In the genomic region with DNA sequence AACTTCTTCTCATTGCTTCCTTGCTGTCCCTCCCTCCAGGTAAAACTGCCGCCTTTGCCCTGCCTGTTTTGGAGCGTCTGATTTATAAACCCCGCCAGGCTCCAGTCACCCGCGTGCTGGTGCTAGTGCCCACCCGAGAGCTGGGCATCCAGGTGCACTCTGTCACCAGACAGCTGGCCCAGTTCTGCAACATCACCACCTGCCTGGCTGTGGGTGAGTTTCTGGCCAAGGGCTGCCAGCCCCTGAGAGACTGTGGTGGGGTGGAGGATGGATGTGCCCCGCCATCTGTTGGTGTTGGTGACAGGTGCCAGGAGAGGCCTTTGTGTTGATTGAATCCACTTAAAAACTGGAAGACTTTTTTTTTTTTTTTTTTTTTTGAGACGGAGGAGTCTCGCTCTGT, we compare ENCODE assay signal across 24 cellular contexts. TPM values are rescaled to one million over a fixed set of nuclear protein-coding genes. Genes with fewer than 3 reads are reported as not detected.
DNase-seq lines count a peak whose midpoint lies in the region; ATAC-seq lines count a peak whose summit lies in the region.
"Had no signal": no experiment of that assay in that cellular context is flagged by ENCODE, and none has a peak within 500 bp of the region (broad histone marks: within the 10 kb centered on the region; RNA-seq: fewer than 3 reads in every experiment).

No MANE protein-coding gene starts in this region.

- in situ Hi-C loops in GM23248 (cut with MboI) = no loop called here

- 86 to 94% methylated on average over 8 to 9 of the region's 9 CpGs for WGBS in GM23248 (ENCODE audit: low coverage in 1 of 2, low lambda C conversion rate in 2 of 2, missing lambda C conversion rate in 2 of 2), 2 experiments

- H3K4me3 Mint-ChIP-seq in T-helper 17 cell = no peak overlapping the region
- H3K4me3 Mint-ChIP-seq: activated CD4-positive, alpha-beta memory T cell treated with anti-CD3 and anti-CD28 coated beads, Interleukin-2, amount 10 ng/mL, durations not matched to agents 7 days and 5 days; immature natural killer cell; mesothelial cell of epicardium; T-helper 2 cell treated with Interferon-gamma antibody and Interleukin-4, amounts not matched to agents 5 μg/mL and 100 μg/mL, for 36 hours had no signal

- no peak overlapping the region for H3K27ac ChIP-seq in GM23248
- H3K27ac ChIP-seq: left ventricle myocardium inferior, transverse colon, WERI-Rb-1 had no signal

- H4K20me1 ChIP-seq in GM23248 (ENCODE audit: insufficient read depth) = no peaks in the 10 kb centered on the region

- no peak overlapping the region for H3K4me3 ChIP-seq in GM23248
- H3K4me3 ChIP-seq: left ventricle myocardium inferior, transverse colon had no signal

- H3K27me3 ChIP-seq in GM23248 (replicated peaks; ENCODE audit: insufficient read depth) = no peaks in the 10 kb centered on the region
- H3K27me3 ChIP-seq: transverse colon had no signal

- H3K9ac ChIP-seq in GM23248 = no peak overlapping the region
- H3K9ac ChIP-seq: SK-N-SH had no signal

- H3K27me3 Mint-ChIP-seq in T-helper 17 cell = no peaks in the 10 kb centered on the region
- H3K27me3 Mint-ChIP-seq: activated CD4-positive, alpha-beta memory T cell treated with anti-CD3 and anti-CD28 coated beads, Interleukin-2, amount 10 ng/mL, durations not matched to agents 7 days and 5 days had no signal

- no peaks in the 10 kb centered on the region for H3K9me2 ChIP-seq in GM23248 (ENCODE audit: insufficient read depth)
- H3K9me2 ChIP-seq: SK-N-SH had no signal

- H3K79me2 ChIP-seq in GM23248 (ENCODE audit: insufficient read depth) = no peaks in the 10 kb centered on the region

- no peaks in the 10 kb centered on the region for H3K9me3 ChIP-seq in T-helper 17 cell (ENCODE audit: control insufficient read depth, low read length, poor library complexity, severe bottlenecking)
- H3K9me3 ChIP-seq in GM23248 (ENCODE audit: low read depth) = no peaks in the 10 kb centered on the region
- H3K9me3 ChIP-seq: left ventricle myocardium inferior, SK-N-SH, transverse colon had no signal

- peaks cover 10% of the 10 kb centered on the region for H3K36me3 Mint-ChIP-seq in T-helper 17 cell (ENCODE audit: low read depth)

- peaks cover 4% of the 10 kb centered on the region for H3K4me1 Mint-ChIP-seq in T-helper 17 cell
- H3K4me1 Mint-ChIP-seq: activated CD4-positive, alpha-beta memory T cell treated with anti-CD3 and anti-CD28 coated beads, Interleukin-2, amount 10 ng/mL, durations not matched to agents 7 days and 5 days; immature natural killer cell had no signal

- no peak for ATAC-seq in T-helper 17 cell
- ATAC-seq in GM21423 (IDR thresholded peaks at IDR 0.05; ENCODE audit: unreplicated experiment) = no peak
- ATAC-seq: HCT116 had no signal

- peaks cover 6% of the 10 kb centered on the region for H3K4me1 ChIP-seq in GM23248 (ENCODE audit: insufficient read depth)
- H3K4me1 ChIP-seq: left ventricle myocardium inferior, transverse colon had no signal

- H3K27ac Mint-ChIP-seq in T-helper 17 cell = peak overlapping the region; percentile 49
- H3K27ac Mint-ChIP-seq: activated CD4-positive, alpha-beta memory T cell treated with anti-CD3 and anti-CD28 coated beads, Interleukin-2, amount 10 ng/mL, durations not matched to agents 7 days and 5 days; T-helper 2 cell treated with Interferon-gamma antibody and Interleukin-4, amounts not matched to agents 5 μg/mL and 100 μg/mL, for 36 hours had no signal

- H3F3A ChIP-seq in GM23248 (ENCODE audit: insufficient read depth) = no peaks in the 10 kb centered on the region

- H2AFZ ChIP-seq in GM23248 = no peak overlapping the region

- H3K4me2 ChIP-seq in GM23248 (ENCODE audit: unreplicated experiment) = no peak overlapping the region
- H3K4me2 ChIP-seq: SK-N-SH had no signal

- peak; percentile 82 for DNase-seq in COLO668 (lab: John Stamatoyannopoulos, UW; ENCODE audit: unreplicated experiment)
- DNase-seq in NCI-H1092 (lab: John Stamatoyannopoulos, UW) = peak; percentile 25
- peak; percentile 99 for DNase-seq in NCI-H2171 treated with DMSO at 0.1 percent for 48 hours (lab: John Stamatoyannopoulos, UW)
- DNase-seq in T-helper 17 cell = no peak
- no peak for DNase-seq in stimulated activated CD4-positive, alpha-beta T cell treated with anti-CD3 and anti-CD28 coated beads, Interleukin-4, amount 100 ng/mL, for 1 hour
- no peak for DNase-seq in activated CD4-positive, alpha-beta T cell treated with anti-CD3 and anti-CD28 coated beads, Interleukin-2, amount 50 U/mL, for 4 hours
- DNase-seq in GM23248 = no peak
- DNase-seq: activated CD4-positive, alpha-beta memory T cell treated with anti-CD3 and anti-CD28 coated beads, Interleukin-2, amount 10 ng/mL, durations not matched to agents 7 days and 5 days; activated naive CD4-positive, alpha-beta T cell treated with Interleukin-2 at 50 U/mL for 16 hours; activated T-cell treated with anti-CD3 and anti-CD28 coated beads, Interleukin-2, amount 50 U/mL, for 1 hour; DMS79; foreskin fibroblast; immature natural killer cell; left ventricle myocardium inferior; NCI-H1436 treated with DMSO at 0.1 percent for 48 hours; NCI-H748 treated with DMSO at 0.1 percent for 48 hours; SK-N-SH; stimulated activated naive CD4-positive, alpha-beta T cell; transverse colon; WERI-Rb-1 had no signal

- H3K36me3 ChIP-seq in GM23248 (ENCODE audit: low read depth) = peaks cover 42% of the 10 kb centered on the region

RNA-seq across cellular contexts. Expression of a gene that starts 9.5 kb away (rescaled TPM):
- total RNA-seq in T-helper 17 cell = 10 to 100 TPM; 84.1 to 87.5 TPM
- 24.2 and 25.3 TPM in 2 replicates for total RNA-seq in GM23248 (2014; rRNA removed; shearing (Covaris generic))
- 35.6 and 36.3 TPM in 2 replicates for polyA plus RNA-seq in GM23248 (2016; fragmentation: Nextera tagmentation; extraction: Ambion mirVana)

RNA-seq across cellular contexts. Expression of a gene that starts 40.5 kb away (rescaled TPM):
- total RNA-seq in T-helper 17 cell = 10 to 100 TPM; 45.6 to 62.5 TPM
- total RNA-seq in GM23248 (2014; rRNA removed; shearing (Covaris generic)) = 49.1 and 59.4 TPM in 2 replicates
- polyA plus RNA-seq in GM23248 (2016; fragmentation: Nextera tagmentation; extraction: Ambion mirVana) = 76.2 and 78.2 TPM in 2 replicates

RNA-seq across cellular contexts. Expression of a gene that starts 49.2 kb away (rescaled TPM):
- total RNA-seq in T-helper 17 cell = 10 to 100 TPM; 54.0 to 58.8 TPM
- 46.5 and 50.7 TPM in 2 replicates for total RNA-seq in GM23248 (2014; rRNA removed; shearing (Covaris generic))
- 47.3 and 49.2 TPM in 2 replicates for polyA plus RNA-seq in GM23248 (2016; fragmentation: Nextera tagmentation; extraction: Ambion mirVana)

Comparison
In these comparisons a context has a peak if more than half of its experiments do, and no peak if none do; other contexts are left out.
1. DNase-seq: peak in COLO668 (single experiment), NCI-H1092 (single experiment) and NCI-H2171 treated with DMSO at 0.1 percent for 48 hours (single experiment); none in T-helper 17 cell (0 of 3), stimulated activated CD4-positive, alpha-beta T cell treated with anti-CD3 and anti-CD28 coated beads, Interleukin-4, amount 100 ng/mL, for 1 hour (single experiment), activated CD4-positive, alpha-beta T cell treated with anti-CD3 and anti-CD28 coated beads, Interleukin-2, amount 50 U/mL, for 4 hours (0 of 2) and GM23248 (single experiment).